Comparison of ENCODE assay signal across 9 cellular contexts in genomic region chrX:7068939-7069367, GRCh38.
DNase-seq lines count a peak whose midpoint lies in the region; ATAC-seq and TF ChIP-seq lines count a peak whose summit lies in the region.
"Had no signal": no experiment of that assay in that cellular context is flagged by ENCODE, and none has a peak within 500 bp of the region (broad histone marks: within the 10 kb centered on the region; RNA-seq: fewer than 3 reads in every experiment).

No MANE protein-coding gene starts in this region.

- no peaks in the 10 kb centered on the region for H3K9me3 Mint-ChIP-seq in osteocyte (ENCODE audit: unreplicated experiment)

- no peak overlapping the region for H3K4me3 Mint-ChIP-seq in osteocyte (ENCODE audit: unreplicated experiment)

- peak; percentile 47 for TF ChIP-seq CTCF in astrocyte of the cerebellum (IDR thresholded peaks at IDR 0.05; ENCODE audit: low read depth, low read length, missing control alignments)
- peak; percentile 55 for TF ChIP-seq CTCF in osteocyte (IDR thresholded peaks at IDR 0.05)

- H3K36me3 Mint-ChIP-seq in osteocyte (ENCODE audit: unreplicated experiment), result peaks cover 6% of the 10 kb centered on the region

- in situ Hi-C loops in astrocyte of the cerebellum (cut with HindIII; ENCODE audit: low sequenced_read_pairs) (no loop called here), ACHN (cut with HindIII; ENCODE audit: low pct_ligation_motif_present, low pct_unique_long_range_greater_than_20kb, low sequenced_read_pairs) (no loop called here)

- H3K27me3 Mint-ChIP-seq in osteocyte (ENCODE audit: unreplicated experiment), result no peaks in the 10 kb centered on the region

- peaks cover 12% of the 10 kb centered on the region for H3K4me1 Mint-ChIP-seq in osteocyte (ENCODE audit: unreplicated experiment)

- no peak overlapping the region for H3K4me3 ChIP-seq in astrocyte of the cerebellum (ENCODE audit: low read depth, low read length)
- H3K4me3 ChIP-seq: breast epithelium had no signal

- ATAC-seq in HG02885 (IDR thresholded peaks at IDR 0.05; ENCODE audit: poor library complexity, unreplicated experiment), result peak; percentile 41

- DNase-seq in NCI-H748 (lab: John Stamatoyannopoulos, UW; ENCODE audit: unreplicated experiment), result peak; percentile 38
- DNase-seq in NCI-H748 treated with DMSO at 0.1 percent for 48 hours (lab: John Stamatoyannopoulos, UW), result no peak
- DNase-seq in astrocyte of the cerebellum (ENCODE audit: low read depth), result no peak
- DNase-seq in osteocyte (ENCODE audit: extremely low spot score, unreplicated experiment), result no peak
- no peak for DNase-seq in cortex of kidney (lab: John Stamatoyannopoulos, UW)
- no peak for DNase-seq in midbrain (lab: John Stamatoyannopoulos, UW)
- DNase-seq in ACHN, result no peak

- no peak overlapping the region for H3K27ac Mint-ChIP-seq in osteocyte (ENCODE audit: unreplicated experiment)
